Comparison of ENCODE assay signal across 33 cellular contexts in the genomic region with DNA sequence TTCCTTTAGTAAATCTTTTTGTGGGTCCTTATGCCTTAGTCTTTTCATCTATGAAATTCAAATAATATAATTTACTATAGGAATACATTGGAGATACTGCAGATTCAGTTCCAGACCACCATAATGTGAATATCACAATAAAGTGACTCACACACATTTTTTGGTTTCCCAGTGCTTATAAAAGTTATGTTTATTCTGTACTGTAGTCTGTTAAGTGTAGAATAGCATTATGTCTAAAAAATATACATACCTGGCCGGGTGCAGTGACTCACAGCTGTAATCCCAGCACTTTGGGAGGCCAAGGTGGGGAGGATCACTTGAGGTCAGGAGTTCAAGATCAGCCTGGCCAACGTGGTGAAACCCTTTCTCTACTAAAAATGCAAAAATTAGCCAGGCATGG. TPM values are rescaled to one million over a fixed set of nuclear protein-coding genes. Genes with fewer than 3 reads are reported as not detected.
"Had no signal": no experiment of that assay in that cellular context is flagged by ENCODE, and none has a peak within 500 bp of the region (broad histone marks: within the 10 kb centered on the region; RNA-seq: fewer than 3 reads in every experiment).

No MANE protein-coding gene starts in this region.

- H3K27ac Mint-ChIP-seq: activated CD4-positive, alpha-beta memory T cell treated with anti-CD3 and anti-CD28 coated beads for 36 hours; activated CD4-positive, alpha-beta T cell treated with anti-CD3 and anti-CD28 coated beads for 36 hours; activated CD4-positive, alpha-beta T cell treated with anti-CD3 and anti-CD28 coated beads, Interleukin-2, amount 10 ng/mL, durations not matched to agents 24 days and 14 days; activated CD8-positive, alpha-beta memory T cell treated with anti-CD3 and anti-CD28 coated beads, Interleukin-2, amount 10 ng/mL, durations not matched to agents 7 days and 5 days; activated CD8-positive, alpha-beta T cell treated with anti-CD3 and anti-CD28 coated beads, Interleukin-2, amount 10 ng/mL, durations not matched to agents 7 days and 5 days; activated naive CD4-positive, alpha-beta T cell treated with anti-CD3 and anti-CD28 coated beads for 36 hours; activated naive CD4-positive, alpha-beta T cell treated with anti-CD3 and anti-CD28 coated beads, Interleukin-2, amount 50 U/mL, for 24 hours; activated naive CD8-positive, alpha-beta T cell treated with anti-CD3 and anti-CD28 coated beads for 36 hours; activated naive CD8-positive, alpha-beta T cell treated with anti-CD3 and anti-CD28 coated beads, Interleukin-2, amount 50 U/mL, for 24 hours; activated T-helper 1 cell treated with anti-CD3 and anti-CD28 coated beads, Interleukin-12 subunit alpha, Interleukin-12 subunit beta, Interleukin-2, Interleukin-4 antibody, amounts not matched to agents 30 ng/mL and 10 ng/mL and 1 ng/mL, durations not matched to agents 14 hours and 24 hours and 36 hours; activated T-helper 2 cell treated with anti-CD3 and anti-CD28 coated beads, Interferon-gamma antibody, Interleukin-2, Interleukin-4, amounts not matched to agents 10 μg/mL and 5 μg/mL and 100 μg/mL, durations not matched to agents 14 hours and 24 hours and 36 hours; dendritic cell treated with granulocyte-macrophage colony-stimulating factor and Interleukin-4, amounts not matched to agents 40 ng/mL and 50 ng/mL, for 4 days; endodermal cell had no signal

- H3K27ac ChIP-seq: adrenal gland, ascending aorta, brain microvascular endothelial cell, coronary artery, dorsolateral prefrontal cortex, foreskin keratinocyte, gastrocnemius medialis had no signal

- H3K4me3 Mint-ChIP-seq: activated CD4-positive, alpha-beta memory T cell treated with anti-CD3 and anti-CD28 coated beads for 36 hours; activated CD4-positive, alpha-beta T cell treated with anti-CD3 and anti-CD28 coated beads for 36 hours; activated CD4-positive, alpha-beta T cell treated with anti-CD3 and anti-CD28 coated beads, Interleukin-2, amount 10 ng/mL, durations not matched to agents 24 days and 14 days; activated CD8-positive, alpha-beta memory T cell treated with anti-CD3 and anti-CD28 coated beads, Interleukin-2, amount 10 ng/mL, durations not matched to agents 7 days and 5 days; activated CD8-positive, alpha-beta T cell treated with anti-CD3 and anti-CD28 coated beads, Interleukin-2, amount 10 ng/mL, durations not matched to agents 7 days and 5 days; activated naive CD4-positive, alpha-beta T cell treated with anti-CD3 and anti-CD28 coated beads for 36 hours; activated naive CD4-positive, alpha-beta T cell treated with anti-CD3 and anti-CD28 coated beads, Interleukin-2, amount 50 U/mL, for 24 hours; activated naive CD8-positive, alpha-beta T cell treated with anti-CD3 and anti-CD28 coated beads for 36 hours; activated naive CD8-positive, alpha-beta T cell treated with anti-CD3 and anti-CD28 coated beads, Interleukin-2, amount 50 U/mL, for 24 hours; activated T-helper 1 cell treated with anti-CD3 and anti-CD28 coated beads, Interleukin-12 subunit alpha, Interleukin-12 subunit beta, Interleukin-2, Interleukin-4 antibody, amounts not matched to agents 30 ng/mL and 10 ng/mL and 1 ng/mL, durations not matched to agents 14 hours and 24 hours and 36 hours; central memory CD8-positive, alpha-beta T cell; dendritic cell treated with granulocyte-macrophage colony-stimulating factor and Interleukin-4, amounts not matched to agents 40 ng/mL and 50 ng/mL, for 4 days; endodermal cell had no signal

- H3K36me3 ChIP-seq: adrenal gland, ascending aorta, brain microvascular endothelial cell, gastrocnemius medialis had no signal

- ATAC-seq: activated CD4-positive, alpha-beta T cell treated with anti-CD3 and anti-CD28 coated beads for 36 hours; activated CD8-positive, alpha-beta memory T cell treated with anti-CD3 and anti-CD28 coated beads, Interleukin-2, amount 10 ng/mL, durations not matched to agents 7 days and 5 days; activated CD8-positive, alpha-beta T cell treated with anti-CD3 and anti-CD28 coated beads, Interleukin-2, amount 10 ng/mL, durations not matched to agents 7 days and 5 days; activated naive CD8-positive, alpha-beta T cell treated with anti-CD3 and anti-CD28 coated beads, Interleukin-2, amount 50 U/mL, for 24 hours; esophagus mucosa; foreskin keratinocyte; gastrocnemius medialis had no signal

- H3K36me3 Mint-ChIP-seq: activated CD4-positive, alpha-beta memory T cell treated with anti-CD3 and anti-CD28 coated beads for 36 hours; activated CD8-positive, alpha-beta memory T cell treated with anti-CD3 and anti-CD28 coated beads, Interleukin-2, amount 10 ng/mL, durations not matched to agents 7 days and 5 days had no signal

- DNase-seq: activated CD4-positive, alpha-beta memory T cell treated with anti-CD3 and anti-CD28 coated beads for 36 hours; activated CD4-positive, alpha-beta T cell treated with anti-CD3 and anti-CD28 coated beads for 36 hours; activated CD4-positive, alpha-beta T cell treated with anti-CD3 and anti-CD28 coated beads, Interleukin-2, amount 10 ng/mL, durations not matched to agents 24 days and 14 days; activated CD4-positive, CD25-positive, alpha-beta regulatory T cell; activated CD4-positive, CD25-positive, alpha-beta regulatory T cell treated with anti-CD3 and anti-CD28 coated beads, Interleukin-2, amount 50 U/mL, for 72 hours; activated CD8-positive, alpha-beta memory T cell treated with anti-CD3 and anti-CD28 coated beads, Interleukin-2, amount 10 ng/mL, durations not matched to agents 7 days and 5 days; activated CD8-positive, alpha-beta memory T cell treated with anti-CD3 and anti-CD28 coated beads, Interleukin-2, amount 50 U/mL, for 4 hours; activated CD8-positive, alpha-beta T cell treated with anti-CD3 and anti-CD28 coated beads, Interleukin-2, amount 10 ng/mL, durations not matched to agents 7 days and 5 days; activated effector memory CD4-positive, alpha-beta T cell treated with anti-CD3 and anti-CD28 coated beads, Interleukin-2, amount 50 U/mL, for 16 hours; activated naive CD4-positive, alpha-beta T cell treated with anti-CD3 and anti-CD28 coated beads for 36 hours; activated naive CD8-positive, alpha-beta T cell treated with anti-CD3 and anti-CD28 coated beads for 36 hours; activated naive CD8-positive, alpha-beta T cell treated with anti-CD3 and anti-CD28 coated beads, Interleukin-2, amount 50 U/mL, for 24 hours; activated T-cell treated with anti-CD3 and anti-CD28 coated beads, Interleukin-2, amount 50 U/mL, for 1 hour; activated T-cell treated with anti-CD3 and anti-CD28 coated beads, Interleukin-2, amount 50 U/mL, for 48 hours; adrenal gland; brain microvascular endothelial cell; dorsolateral prefrontal cortex; effector memory CD4-positive, alpha-beta T cell; endodermal cell; foreskin keratinocyte; gastrocnemius medialis; T-helper 2 cell had no signal

- H3K4me1 Mint-ChIP-seq: activated CD4-positive, alpha-beta T cell treated with anti-CD3 and anti-CD28 coated beads for 36 hours; activated CD4-positive, alpha-beta T cell treated with anti-CD3 and anti-CD28 coated beads, Interleukin-2, amount 10 ng/mL, durations not matched to agents 24 days and 14 days; activated CD8-positive, alpha-beta memory T cell treated with anti-CD3 and anti-CD28 coated beads, Interleukin-2, amount 10 ng/mL, durations not matched to agents 7 days and 5 days; activated naive CD4-positive, alpha-beta T cell treated with anti-CD3 and anti-CD28 coated beads, Interleukin-2, amount 50 U/mL, for 24 hours; activated naive CD8-positive, alpha-beta T cell treated with anti-CD3 and anti-CD28 coated beads for 36 hours; activated naive CD8-positive, alpha-beta T cell treated with anti-CD3 and anti-CD28 coated beads, Interleukin-2, amount 50 U/mL, for 24 hours; central memory CD8-positive, alpha-beta T cell; endodermal cell had no signal

- H3K9me3 Mint-ChIP-seq: activated CD4-positive, alpha-beta memory T cell treated with anti-CD3 and anti-CD28 coated beads for 36 hours; activated CD4-positive, alpha-beta T cell treated with anti-CD3 and anti-CD28 coated beads, Interleukin-2, amount 10 ng/mL, durations not matched to agents 24 days and 14 days; activated naive CD4-positive, alpha-beta T cell treated with anti-CD3 and anti-CD28 coated beads for 36 hours; activated naive CD4-positive, alpha-beta T cell treated with anti-CD3 and anti-CD28 coated beads, Interleukin-2, amount 50 U/mL, for 24 hours; activated naive CD8-positive, alpha-beta T cell treated with anti-CD3 and anti-CD28 coated beads for 36 hours; activated naive CD8-positive, alpha-beta T cell treated with anti-CD3 and anti-CD28 coated beads, Interleukin-2, amount 50 U/mL, for 24 hours; activated T-helper 1 cell treated with anti-CD3 and anti-CD28 coated beads, Interleukin-12 subunit alpha, Interleukin-12 subunit beta, Interleukin-2, Interleukin-4 antibody, amounts not matched to agents 30 ng/mL and 10 ng/mL and 1 ng/mL, durations not matched to agents 14 hours and 24 hours and 36 hours; activated T-helper 2 cell treated with anti-CD3 and anti-CD28 coated beads, Interferon-gamma antibody, Interleukin-2, Interleukin-4, amounts not matched to agents 10 μg/mL and 5 μg/mL and 100 μg/mL, durations not matched to agents 14 hours and 24 hours and 36 hours; central memory CD8-positive, alpha-beta T cell; dendritic cell treated with granulocyte-macrophage colony-stimulating factor and Interleukin-4, amounts not matched to agents 40 ng/mL and 50 ng/mL, for 4 days; endodermal cell had no signal

- H3K9me3 ChIP-seq: adrenal gland, ascending aorta, gastrocnemius medialis had no signal

- FAIRE-seq: bronchial epithelial cell had no signal

- H3K4me3 ChIP-seq: adrenal gland, ascending aorta, coronary artery, dorsolateral prefrontal cortex, gastrocnemius medialis had no signal

- H3K27me3 ChIP-seq: adrenal gland, ascending aorta, brain microvascular endothelial cell, dorsolateral prefrontal cortex, foreskin keratinocyte, gastrocnemius medialis had no signal

- H3K4me1 ChIP-seq: ascending aorta, foreskin keratinocyte, gastrocnemius medialis had no signal

- H3K27me3 Mint-ChIP-seq: activated CD4-positive, alpha-beta memory T cell treated with anti-CD3 and anti-CD28 coated beads for 36 hours; activated CD4-positive, alpha-beta T cell treated with anti-CD3 and anti-CD28 coated beads for 36 hours; activated CD8-positive, alpha-beta memory T cell treated with anti-CD3 and anti-CD28 coated beads, Interleukin-2, amount 10 ng/mL, durations not matched to agents 7 days and 5 days; activated naive CD4-positive, alpha-beta T cell treated with anti-CD3 and anti-CD28 coated beads, Interleukin-2, amount 50 U/mL, for 24 hours; activated naive CD8-positive, alpha-beta T cell treated with anti-CD3 and anti-CD28 coated beads for 36 hours; activated naive CD8-positive, alpha-beta T cell treated with anti-CD3 and anti-CD28 coated beads, Interleukin-2, amount 50 U/mL, for 24 hours; central memory CD8-positive, alpha-beta T cell; dendritic cell treated with granulocyte-macrophage colony-stimulating factor and Interleukin-4, amounts not matched to agents 40 ng/mL and 50 ng/mL, for 4 days had no signal

RNA-seq across cellular contexts. Expression of a gene that starts 53.9 kb away (rescaled TPM):
- total RNA-seq: activated CD4-positive, alpha-beta T cell treated with anti-CD3 and anti-CD28 coated beads, Interleukin-2, amount 10 ng/mL, durations not matched to agents 24 days and 14 days; activated CD8-positive, alpha-beta memory T cell treated with anti-CD3 and anti-CD28 coated beads, Interleukin-2, amount 10 ng/mL, durations not matched to agents 7 days and 5 days; activated CD8-positive, alpha-beta T cell treated with anti-CD3 and anti-CD28 coated beads, Interleukin-2, amount 10 ng/mL, durations not matched to agents 7 days and 5 days; activated T-helper 1 cell treated with anti-CD3 and anti-CD28 coated beads, Interleukin-12 subunit alpha, Interleukin-12 subunit beta, Interleukin-2, Interleukin-4 antibody, amounts not matched to agents 30 ng/mL and 10 ng/mL and 1 ng/mL, durations not matched to agents 14 hours and 24 hours and 36 hours; activated T-helper 2 cell treated with anti-CD3 and anti-CD28 coated beads, Interferon-gamma antibody, Interleukin-2, Interleukin-4, amounts not matched to agents 10 μg/mL and 5 μg/mL and 100 μg/mL, durations not matched to agents 14 hours and 24 hours and 36 hours; glomerular endothelial cell; T-helper 1 cell treated with Interleukin-12 subunit alpha and Interleukin-12 subunit beta and Interleukin-4 antibody, amounts not matched to agents 30 ng/mL and 1 ng/mL, for 36 hours had no signal
- polyA plus RNA-seq: foreskin keratinocyte had no signal
